In the genomic region with DNA sequence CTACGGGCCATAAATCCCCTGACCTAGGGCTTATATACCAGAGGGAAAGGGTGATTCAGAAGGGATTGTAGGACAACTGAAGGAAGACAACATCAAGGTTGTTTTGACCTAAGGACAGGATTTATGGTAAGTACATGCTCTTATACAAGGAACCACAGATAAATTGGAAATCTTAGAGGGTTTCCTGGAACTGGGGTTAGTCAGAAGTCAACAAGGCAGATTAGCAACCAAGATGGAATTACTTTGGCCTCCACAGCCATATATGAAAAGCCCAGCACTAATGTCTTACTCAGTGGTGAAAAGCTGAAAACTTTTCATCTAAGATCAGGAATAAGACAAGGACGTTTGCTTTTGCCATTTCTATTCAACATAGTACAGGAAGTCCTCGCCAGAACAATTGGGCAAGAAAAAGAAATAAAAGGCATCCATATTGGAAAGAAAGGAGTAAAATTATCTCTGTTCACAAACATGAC, we compare ENCODE assay signal across 1 cellular context.
TF ChIP-seq lines count a peak whose summit lies in the region.

No MANE protein-coding gene starts in this region.

TF ChIP-seq in K562, 482 proteins besides CTCF, POLR2A, EP300 and RAD21 (continued from another document and continues in another):
- TF ChIP-seq, protein P1, sequence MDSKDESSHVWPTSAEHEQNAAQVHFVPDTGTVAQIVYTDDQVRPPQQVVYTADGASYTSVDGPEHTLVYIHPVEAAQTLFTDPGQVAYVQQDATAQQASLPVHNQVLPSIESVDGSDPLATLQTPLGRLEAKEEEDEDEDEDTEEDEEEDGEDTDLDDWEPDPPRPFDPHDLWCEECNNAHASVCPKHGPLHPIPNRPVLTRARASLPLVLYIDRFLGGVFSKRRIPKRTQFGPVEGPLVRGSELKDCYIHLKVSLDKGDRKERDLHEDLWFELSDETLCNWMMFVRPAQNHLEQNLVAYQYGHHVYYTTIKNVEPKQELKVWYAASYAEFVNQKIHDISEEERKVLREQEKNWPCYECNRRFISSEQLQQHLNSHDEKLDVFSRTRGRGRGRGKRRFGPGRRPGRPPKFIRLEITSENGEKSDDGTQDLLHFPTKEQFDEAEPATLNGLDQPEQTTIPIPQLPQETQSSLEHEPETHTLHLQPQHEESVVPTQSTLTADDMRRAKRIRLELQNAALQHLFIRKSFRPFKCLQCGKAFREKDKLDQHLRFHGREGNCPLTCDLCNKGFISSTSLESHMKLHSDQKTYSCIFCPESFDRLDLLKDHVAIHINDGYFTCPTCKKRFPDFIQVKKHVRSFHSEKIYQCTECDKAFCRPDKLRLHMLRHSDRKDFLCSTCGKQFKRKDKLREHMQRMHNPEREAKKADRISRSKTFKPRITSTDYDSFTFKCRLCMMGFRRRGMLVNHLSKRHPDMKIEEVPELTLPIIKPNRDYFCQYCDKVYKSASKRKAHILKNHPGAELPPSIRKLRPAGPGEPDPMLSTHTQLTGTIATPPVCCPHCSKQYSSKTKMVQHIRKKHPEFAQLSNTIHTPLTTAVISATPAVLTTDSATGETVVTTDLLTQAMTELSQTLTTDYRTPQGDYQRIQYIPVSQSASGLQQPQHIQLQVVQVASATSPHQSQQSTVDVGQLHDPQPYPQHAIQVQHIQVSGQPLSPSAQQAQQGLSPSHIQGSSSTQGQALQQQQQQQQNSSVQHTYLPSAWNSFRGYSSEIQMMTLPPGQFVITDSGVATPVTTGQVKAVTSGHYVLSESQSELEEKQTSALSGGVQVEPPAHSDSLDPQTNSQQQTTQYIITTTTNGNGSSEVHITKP (IDR thresholded peaks at IDR 0.05; ENCODE audit: partially characterized antibody), result no peak
- peak; percentile 22; the same call in 1 of the 2 replicates for TF ChIP-seq ZNF174 (CRISPR knock-in tag; IDR thresholded peaks at IDR 0.05)
- TF ChIP-seq TAF1 (IDR thresholded peaks at IDR 0.05; ENCODE audit: control insufficient read depth, extremely low read depth, insufficient read depth, low read length, severe bottlenecking), result no peak
- TF ChIP-seq, protein P2, sequence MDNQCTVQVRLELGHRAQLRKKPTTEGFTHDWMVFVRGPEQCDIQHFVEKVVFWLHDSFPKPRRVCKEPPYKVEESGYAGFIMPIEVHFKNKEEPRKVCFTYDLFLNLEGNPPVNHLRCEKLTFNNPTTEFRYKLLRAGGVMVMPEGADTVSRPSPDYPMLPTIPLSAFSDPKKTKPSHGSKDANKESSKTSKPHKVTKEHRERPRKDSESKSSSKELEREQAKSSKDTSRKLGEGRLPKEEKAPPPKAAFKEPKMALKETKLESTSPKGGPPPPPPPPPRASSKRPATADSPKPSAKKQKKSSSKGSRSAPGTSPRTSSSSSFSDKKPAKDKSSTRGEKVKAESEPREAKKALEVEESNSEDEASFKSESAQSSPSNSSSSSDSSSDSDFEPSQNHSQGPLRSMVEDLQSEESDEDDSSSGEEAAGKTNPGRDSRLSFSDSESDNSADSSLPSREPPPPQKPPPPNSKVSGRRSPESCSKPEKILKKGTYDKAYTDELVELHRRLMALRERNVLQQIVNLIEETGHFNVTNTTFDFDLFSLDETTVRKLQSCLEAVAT (IDR thresholded peaks at IDR 0.05), result no peak
- TF ChIP-seq, protein P3, sequence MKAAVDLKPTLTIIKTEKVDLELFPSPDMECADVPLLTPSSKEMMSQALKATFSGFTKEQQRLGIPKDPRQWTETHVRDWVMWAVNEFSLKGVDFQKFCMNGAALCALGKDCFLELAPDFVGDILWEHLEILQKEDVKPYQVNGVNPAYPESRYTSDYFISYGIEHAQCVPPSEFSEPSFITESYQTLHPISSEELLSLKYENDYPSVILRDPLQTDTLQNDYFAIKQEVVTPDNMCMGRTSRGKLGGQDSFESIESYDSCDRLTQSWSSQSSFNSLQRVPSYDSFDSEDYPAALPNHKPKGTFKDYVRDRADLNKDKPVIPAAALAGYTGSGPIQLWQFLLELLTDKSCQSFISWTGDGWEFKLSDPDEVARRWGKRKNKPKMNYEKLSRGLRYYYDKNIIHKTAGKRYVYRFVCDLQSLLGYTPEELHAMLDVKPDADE (conservative IDR thresholded peaks at IDR 0.05; ENCODE audit: control insufficient read depth, low read depth, low read length), result no peak
- no peak for TF ChIP-seq ZNF133 (CRISPR knock-in tag; IDR thresholded peaks at IDR 0.05)
- peak; percentile 93 for TF ChIP-seq FOSL1 (tag; conservative IDR thresholded peaks at IDR 0.05)
- no peak for TF ChIP-seq NONO (IDR thresholded peaks at IDR 0.05; ENCODE audit: low read depth in 2 of 2, low read length in 1 of 2)
- no peak for TF ChIP-seq MYNN (IDR thresholded peaks at IDR 0.05)
- no peak for TF ChIP-seq MYNN (CRISPR knock-in tag; IDR thresholded peaks at IDR 0.05)
- no peak for TF ChIP-seq KAT2B (IDR thresholded peaks at IDR 0.05; ENCODE audit: low read depth, low read length)
- TF ChIP-seq THRAP3 (IDR thresholded peaks at IDR 0.05; ENCODE audit: borderline replicate concordance), result no peak
- TF ChIP-seq, protein P4, sequence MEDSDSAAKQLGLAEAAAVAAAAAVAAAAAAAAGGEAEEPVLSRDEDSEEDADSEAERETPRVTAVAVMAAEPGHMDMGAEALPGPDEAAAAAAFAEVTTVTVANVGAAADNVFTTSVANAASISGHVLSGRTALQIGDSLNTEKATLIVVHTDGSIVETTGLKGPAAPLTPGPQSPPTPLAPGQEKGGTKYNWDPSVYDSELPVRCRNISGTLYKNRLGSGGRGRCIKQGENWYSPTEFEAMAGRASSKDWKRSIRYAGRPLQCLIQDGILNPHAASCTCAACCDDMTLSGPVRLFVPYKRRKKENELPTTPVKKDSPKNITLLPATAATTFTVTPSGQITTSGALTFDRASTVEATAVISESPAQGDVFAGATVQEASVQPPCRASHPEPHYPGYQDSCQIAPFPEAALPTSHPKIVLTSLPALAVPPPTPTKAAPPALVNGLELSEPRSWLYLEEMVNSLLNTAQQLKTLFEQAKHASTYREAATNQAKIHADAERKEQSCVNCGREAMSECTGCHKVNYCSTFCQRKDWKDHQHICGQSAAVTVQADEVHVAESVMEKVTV (CRISPR knock-in tag; IDR thresholded peaks at IDR 0.05), result no peak
- TF ChIP-seq NR2C1 (IDR thresholded peaks at IDR 0.05), result no peak
- peak; percentile 80 for TF ChIP-seq NR2C1 (tag; IDR thresholded peaks at IDR 0.05)
- TF ChIP-seq HNRNPL (IDR thresholded peaks at IDR 0.05; ENCODE audit: low read depth, low read length), result no peak
- no peak for TF ChIP-seq OTX1 (CRISPR knock-in tag; IDR thresholded peaks at IDR 0.05)
- TF ChIP-seq YY1 (IDR thresholded peaks at IDR 0.05; ENCODE audit: borderline replicate concordance in 1 of 3, control insufficient read depth in 1 of 3, extremely low read depth in 1 of 3, insufficient read depth in 3 of 3, insufficient read length in 1 of 3, insufficient replicate concordance in 2 of 3, low read depth in 1 of 3, low read length in 2 of 3), result no peak
- no peak for TF ChIP-seq CHD2 (IDR thresholded peaks at IDR 0.05; ENCODE audit: low read depth, low read length)
- no peak for TF ChIP-seq ZFP36 (IDR thresholded peaks at IDR 0.05; ENCODE audit: low read depth, low read length, partially characterized antibody)
- TF ChIP-seq ZBTB7A (IDR thresholded peaks at IDR 0.05; ENCODE audit: borderline replicate concordance, control insufficient read depth, low read depth, low read length), result no peak
- TF ChIP-seq, protein P5, sequence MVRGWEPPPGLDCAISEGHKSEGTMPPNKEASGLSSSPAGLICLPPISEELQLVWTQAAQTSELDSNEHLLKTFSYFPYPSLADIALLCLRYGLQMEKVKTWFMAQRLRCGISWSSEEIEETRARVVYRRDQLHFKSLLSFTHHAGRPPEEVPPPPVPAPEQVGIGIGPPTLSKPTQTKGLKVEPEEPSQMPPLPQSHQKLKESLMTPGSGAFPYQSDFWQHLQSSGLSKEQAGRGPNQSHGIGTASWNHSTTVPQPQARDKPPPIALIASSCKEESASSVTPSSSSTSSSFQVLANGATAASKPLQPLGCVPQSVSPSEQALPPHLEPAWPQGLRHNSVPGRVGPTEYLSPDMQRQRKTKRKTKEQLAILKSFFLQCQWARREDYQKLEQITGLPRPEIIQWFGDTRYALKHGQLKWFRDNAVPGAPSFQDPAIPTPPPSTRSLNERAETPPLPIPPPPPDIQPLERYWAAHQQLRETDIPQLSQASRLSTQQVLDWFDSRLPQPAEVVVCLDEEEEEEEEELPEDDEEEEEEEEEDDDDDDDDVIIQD (CRISPR knock-in tag; IDR thresholded peaks at IDR 0.05), result no peak
- TF ChIP-seq U2AF1 (optimal IDR thresholded peaks at IDR 0.05; ENCODE audit: low read depth, low read length), result no peak
- no peak for TF ChIP-seq SNRNP70 (optimal IDR thresholded peaks at IDR 0.05; ENCODE audit: low read depth, low read length)
- TF ChIP-seq, protein P6, sequence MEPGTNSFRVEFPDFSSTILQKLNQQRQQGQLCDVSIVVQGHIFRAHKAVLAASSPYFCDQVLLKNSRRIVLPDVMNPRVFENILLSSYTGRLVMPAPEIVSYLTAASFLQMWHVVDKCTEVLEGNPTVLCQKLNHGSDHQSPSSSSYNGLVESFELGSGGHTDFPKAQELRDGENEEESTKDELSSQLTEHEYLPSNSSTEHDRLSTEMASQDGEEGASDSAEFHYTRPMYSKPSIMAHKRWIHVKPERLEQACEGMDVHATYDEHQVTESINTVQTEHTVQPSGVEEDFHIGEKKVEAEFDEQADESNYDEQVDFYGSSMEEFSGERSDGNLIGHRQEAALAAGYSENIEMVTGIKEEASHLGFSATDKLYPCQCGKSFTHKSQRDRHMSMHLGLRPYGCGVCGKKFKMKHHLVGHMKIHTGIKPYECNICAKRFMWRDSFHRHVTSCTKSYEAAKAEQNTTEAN (CRISPR knock-in tag; IDR thresholded peaks at IDR 0.05), result no peak
- TF ChIP-seq, protein P7, sequence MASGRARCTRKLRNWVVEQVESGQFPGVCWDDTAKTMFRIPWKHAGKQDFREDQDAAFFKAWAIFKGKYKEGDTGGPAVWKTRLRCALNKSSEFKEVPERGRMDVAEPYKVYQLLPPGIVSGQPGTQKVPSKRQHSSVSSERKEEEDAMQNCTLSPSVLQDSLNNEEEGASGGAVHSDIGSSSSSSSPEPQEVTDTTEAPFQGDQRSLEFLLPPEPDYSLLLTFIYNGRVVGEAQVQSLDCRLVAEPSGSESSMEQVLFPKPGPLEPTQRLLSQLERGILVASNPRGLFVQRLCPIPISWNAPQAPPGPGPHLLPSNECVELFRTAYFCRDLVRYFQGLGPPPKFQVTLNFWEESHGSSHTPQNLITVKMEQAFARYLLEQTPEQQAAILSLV (tag; IDR thresholded peaks at IDR 0.05), result no peak
- TF ChIP-seq, protein P8, sequence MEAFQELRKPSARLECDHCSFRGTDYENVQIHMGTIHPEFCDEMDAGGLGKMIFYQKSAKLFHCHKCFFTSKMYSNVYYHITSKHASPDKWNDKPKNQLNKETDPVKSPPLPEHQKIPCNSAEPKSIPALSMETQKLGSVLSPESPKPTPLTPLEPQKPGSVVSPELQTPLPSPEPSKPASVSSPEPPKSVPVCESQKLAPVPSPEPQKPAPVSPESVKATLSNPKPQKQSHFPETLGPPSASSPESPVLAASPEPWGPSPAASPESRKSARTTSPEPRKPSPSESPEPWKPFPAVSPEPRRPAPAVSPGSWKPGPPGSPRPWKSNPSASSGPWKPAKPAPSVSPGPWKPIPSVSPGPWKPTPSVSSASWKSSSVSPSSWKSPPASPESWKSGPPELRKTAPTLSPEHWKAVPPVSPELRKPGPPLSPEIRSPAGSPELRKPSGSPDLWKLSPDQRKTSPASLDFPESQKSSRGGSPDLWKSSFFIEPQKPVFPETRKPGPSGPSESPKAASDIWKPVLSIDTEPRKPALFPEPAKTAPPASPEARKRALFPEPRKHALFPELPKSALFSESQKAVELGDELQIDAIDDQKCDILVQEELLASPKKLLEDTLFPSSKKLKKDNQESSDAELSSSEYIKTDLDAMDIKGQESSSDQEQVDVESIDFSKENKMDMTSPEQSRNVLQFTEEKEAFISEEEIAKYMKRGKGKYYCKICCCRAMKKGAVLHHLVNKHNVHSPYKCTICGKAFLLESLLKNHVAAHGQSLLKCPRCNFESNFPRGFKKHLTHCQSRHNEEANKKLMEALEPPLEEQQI (IDR thresholded peaks at IDR 0.05), result no peak
- TF ChIP-seq PYGO2 (tag; IDR thresholded peaks at IDR 0.05), result peak; percentile 61; the same call in 1 of the 2 replicates
